Comparison of ENCODE assay signal across 10 cellular contexts in genomic region chr19:48683349-48683748, GRCh38. TPM values are rescaled to one million over a fixed set of nuclear protein-coding genes. Genes with fewer than 3 reads are reported as not detected.
DNase-seq lines count a peak whose midpoint lies in the region; ATAC-seq and TF ChIP-seq lines count a peak whose summit lies in the region.
"Had no signal": no experiment of that assay in that cellular context is flagged by ENCODE, and none has a peak within 500 bp of the region (broad histone marks: within the 10 kb centered on the region; RNA-seq: fewer than 3 reads in every experiment).

No MANE protein-coding gene starts in this region.

- H3K4me1 ChIP-seq in mammary epithelial cell (ENCODE audit: insufficient read depth, low read length), result no peaks in the 10 kb centered on the region
- H3K4me1 ChIP-seq in lower lobe of right lung, result no peaks in the 10 kb centered on the region
- H3K4me1 ChIP-seq in thyroid gland, result peaks cover 0 to 4% of the 10 kb centered on the region in 2 donors

- no TSS peak for BruUV-seq in mammary epithelial cell (replicated peaks; lab: Mats Ljungman, UMichigan)
- no TSS peak for BruUV-seq in MCF 10A (replicated peaks; lab: Mats Ljungman, UMichigan)

- CTCF ChIA-PET in mammary epithelial cell (lab: Charles Lee; ENCODE audit: low non-redundant PET) (no interaction called here), MCF 10A (lab: Yijun Ruan, JAX) (interaction anchor here (0.5 to 0.6 kb wide), 2 partner anchors 31 to 170 kb away, joined by 3 to 4 read pairs; no protein-coding TSS in a partner anchor)

- H3K27ac ChIP-seq in mammary epithelial cell (ENCODE audit: insufficient read depth, low read depth, low read length), result no peak overlapping the region
- H3K27ac ChIP-seq in lower lobe of right lung, result no peak overlapping the region
- H3K27ac ChIP-seq in thyroid gland, result no peak overlapping the region

- no peaks in the 10 kb centered on the region for H3K9me3 Mint-ChIP-seq in MCF 10A (ENCODE audit: unreplicated experiment)
- no peaks in the 10 kb centered on the region for H3K9me3 Mint-ChIP-seq in brain
- H3K9me3 Mint-ChIP-seq: stimulated activated naive CD8-positive, alpha-beta T cell treated with anti-CD3 and anti-CD28 coated beads, Interleukin-15, Interleukin-2, amounts not matched to agents 100 ng/mL and 50 ng/mL, for 24 hours had no signal

- peaks cover 6% of the 10 kb centered on the region for H3K4me1 Mint-ChIP-seq in MCF 10A (ENCODE audit: insufficient read depth, unreplicated experiment)
- peaks cover 29% of the 10 kb centered on the region for H3K4me1 Mint-ChIP-seq in brain

- H3K27me3 Mint-ChIP-seq in MCF 10A (ENCODE audit: insufficient read depth, unreplicated experiment) (no peaks in the 10 kb centered on the region), brain (peaks cover 3% of the 10 kb centered on the region)
- H3K27me3 Mint-ChIP-seq: stimulated activated naive CD8-positive, alpha-beta T cell treated with anti-CD3 and anti-CD28 coated beads, Interleukin-15, Interleukin-2, amounts not matched to agents 100 ng/mL and 50 ng/mL, for 24 hours had no signal

- ATAC-seq in lower lobe of right lung (peak; percentile 55 to 68), GM18867 (IDR thresholded peaks at IDR 0.05; ENCODE audit: unreplicated experiment) (no peak)

- H3K27ac Mint-ChIP-seq in MCF 10A (ENCODE audit: low read depth, unreplicated experiment) (no peak overlapping the region), brain (peak overlapping the region in 3 of 5 experiments; percentile 73 to 78 (median 73))
- H3K27ac Mint-ChIP-seq: stimulated activated naive CD8-positive, alpha-beta T cell treated with anti-CD3 and anti-CD28 coated beads, Interleukin-15, Interleukin-2, amounts not matched to agents 100 ng/mL and 50 ng/mL, for 24 hours had no signal

- H3K27me3 ChIP-seq in mammary epithelial cell (ENCODE audit: insufficient read depth, low read length) (no peaks in the 10 kb centered on the region), lower lobe of right lung (ENCODE audit: low read depth) (no peaks in the 10 kb centered on the region), thyroid gland (no peaks in the 10 kb centered on the region), MG63 (no peaks in the 10 kb centered on the region)

- H2AFZ ChIP-seq in mammary epithelial cell (ENCODE audit: low read depth, low read length), result peak overlapping the region; percentile 62

- no peak for TF ChIP-seq POLR2A in thyroid gland (IDR thresholded peaks at IDR 0.05)

- H3K9me3 ChIP-seq in mammary epithelial cell (replicated peaks; ENCODE audit: insufficient read depth, low read length), result no peaks in the 10 kb centered on the region
- no peaks in the 10 kb centered on the region for H3K9me3 ChIP-seq in lower lobe of right lung
- no peaks in the 10 kb centered on the region for H3K9me3 ChIP-seq in thyroid gland
- no peaks in the 10 kb centered on the region for H3K9me3 ChIP-seq in MG63

- dilution Hi-C loops in mammary epithelial cell (cut with HindIII; ENCODE audit: low sequenced_read_pairs), result loop anchor here (5.0 kb wide), 2 partner anchors 39 to 84 kb away; no protein-coding TSS in a partner anchor

- no peaks in the 10 kb centered on the region for H3K79me2 ChIP-seq in mammary epithelial cell (ENCODE audit: insufficient read depth, low read length)

- intact Hi-C loops in mammary epithelial cell (cut with micrococcal nuclease) (no loop called here), MCF 10A (cut with micrococcal nuclease) (no loop called here), lower lobe of right lung (cut with DNase I) (no loop called here), thyroid gland (cut with DNase I) (no loop called here)

- H3K4me3 ChIP-seq in mammary epithelial cell (replicated peaks in 1 of 3; ENCODE audit: insufficient read depth in 1 of 3, low read depth in 2 of 3, low read length in 3 of 3) (no peak overlapping the region), lower lobe of right lung (peak overlapping the region; percentile 32), thyroid gland (replicated peaks in 1 of 3) (no peak overlapping the region), MG63 (no peak overlapping the region)

- in situ Hi-C loops in mammary epithelial cell (cut with MboI; ENCODE audit: low sequenced_read_pairs in 2 of 2), result no loop called here

- DNase-seq in mammary epithelial cell (no peak), MCF 10A (ENCODE audit: unreplicated experiment) (no peak), lower lobe of right lung (peak; percentile 73), thyroid gland (peak; percentile 71 to 75), MG63 (no peak)
- no peak for DNase-seq in activated effector memory CD4-positive, alpha-beta T cell treated with anti-CD3 and anti-CD28 coated beads, Interleukin-2, amount 50 U/mL, for 16 hours
- DNase-seq: SHP77 treated with DMSO at 0.1 percent for 48 hours had no signal

- no peak overlapping the region for H3K9ac ChIP-seq in mammary epithelial cell (ENCODE audit: insufficient read depth, low read length)

- no peak for TF ChIP-seq CTCF in mammary epithelial cell (conservative IDR thresholded peaks at IDR 0.05 in 1 of 2, IDR thresholded peaks at IDR 0.05 in 1 of 2; ENCODE audit: extremely low read depth in 1 of 2, insufficient read depth in 1 of 2, low read depth in 1 of 2, low read length in 2 of 2)
- TF ChIP-seq CTCF in MCF 10A (IDR thresholded peaks at IDR 0.05; ENCODE audit: unreplicated experiment), result no peak
- no peak for TF ChIP-seq CTCF in brain (conservative IDR thresholded peaks at IDR 0.05)
- TF ChIP-seq CTCF in lower lobe of right lung (IDR thresholded peaks at IDR 0.05), result no peak
- TF ChIP-seq CTCF in thyroid gland (IDR thresholded peaks at IDR 0.05), result no peak

- POLR2A ChIA-PET in MCF 10A (lab: Yijun Ruan, JAX), result interaction anchor here (1.0 kb wide), 1 partner anchor 12 kb away, joined by 3 read pairs; the partner anchor contains the start of gene FUT2

- H3K36me3 Mint-ChIP-seq in MCF 10A (ENCODE audit: insufficient read depth, unreplicated experiment) (no peaks in the 10 kb centered on the region), brain (no peaks in the 10 kb centered on the region)

- WGBS in mammary epithelial cell (ENCODE audit: low coverage, missing lambda C conversion rate), result 11% methylated on average over 11 of the region's 11 CpGs
- WGBS in thyroid gland, 2 donors, result 37 to 47% methylated on average over 11 of the region's 11 CpGs

- H4K20me1 ChIP-seq in mammary epithelial cell (ENCODE audit: insufficient read depth, low read length), result no peaks in the 10 kb centered on the region

- H3K4me3 Mint-ChIP-seq in MCF 10A (ENCODE audit: unreplicated experiment), result no peak overlapping the region
- no peak overlapping the region for H3K4me3 Mint-ChIP-seq in brain
- H3K4me3 Mint-ChIP-seq: stimulated activated naive CD8-positive, alpha-beta T cell treated with anti-CD3 and anti-CD28 coated beads, Interleukin-15, Interleukin-2, amounts not matched to agents 100 ng/mL and 50 ng/mL, for 24 hours had no signal

- H3K36me3 ChIP-seq in mammary epithelial cell (ENCODE audit: insufficient read depth, low read length), result no peaks in the 10 kb centered on the region
- no peaks in the 10 kb centered on the region for H3K36me3 ChIP-seq in lower lobe of right lung
- no peaks in the 10 kb centered on the region for H3K36me3 ChIP-seq in thyroid gland
- H3K36me3 ChIP-seq in MG63, result no peaks in the 10 kb centered on the region

- no peak overlapping the region for H3K4me2 ChIP-seq in mammary epithelial cell (ENCODE audit: insufficient read depth, low read depth, low read length)

RNA-seq across cellular contexts. Expression of gene NTN5, which starts 10.5 kb away (rescaled TPM):
- total RNA-seq in mammary epithelial cell, result under 1 TPM; 0.16 to 0.33 TPM
- polyA plus RNA-seq in mammary epithelial cell, result 0.03 TPM
- polyA minus RNA-seq in mammary epithelial cell, result not detected
- 0.17 TPM in 1 of 2 replicates, not detected in the other for total RNA-seq in MCF 10A (2022)
- 0.78 TPM for polyA plus RNA-seq in brain (ENCODE audit: insufficient read depth, low read depth, low replicate concordance)
- 0.24 TPM for total RNA-seq in lower lobe of right lung
- 1 to 10 TPM in 1 of 4 donors, under 1 TPM in 2, not detected in 1; 0.45 to 1.2 (median 0.78) TPM for total RNA-seq in thyroid gland
- not detected in 2 replicates for total RNA-seq in MG63 (2014; rRNA removed; shearing (Covaris generic); ENCODE audit: low replicate concordance)

RNA-seq across cellular contexts. Expression of gene FUT2, which starts 12.4 kb away (rescaled TPM):
- total RNA-seq in mammary epithelial cell, result under 1 TPM in 1 of 2 donors, not detected in 1; 0.33 TPM
- 0.06 TPM for polyA plus RNA-seq in mammary epithelial cell
- polyA minus RNA-seq in mammary epithelial cell, result not detected
- total RNA-seq in MCF 10A (2022), result not detected in 2 replicates
- 3.1 TPM for polyA plus RNA-seq in brain (ENCODE audit: insufficient read depth, low read depth, low replicate concordance)
- 1.2 TPM for total RNA-seq in lower lobe of right lung
- 1 to 10 TPM in 1 of 4 donors, under 1 TPM in 1, not detected in 2; 0.27 to 1.3 TPM for total RNA-seq in thyroid gland
- total RNA-seq in MG63 (2014; rRNA removed; shearing (Covaris generic); ENCODE audit: low replicate concordance), result not detected in 2 replicates

RNA-seq across cellular contexts. Expression of gene MAMSTR, which starts 36.2 kb away (rescaled TPM):
- total RNA-seq in mammary epithelial cell, result 1 to 10 TPM in 1 of 2 donors, under 1 TPM in 1; 0.50 to 1.2 TPM
- polyA plus RNA-seq in mammary epithelial cell, result 0.32 TPM
- polyA minus RNA-seq in mammary epithelial cell, result not detected
- total RNA-seq in MCF 10A (2022), result 0.22 and 0.65 TPM in 2 replicates
- polyA plus RNA-seq in brain (ENCODE audit: insufficient read depth, low read depth, low replicate concordance), result 3.6 TPM
- total RNA-seq in lower lobe of right lung, result 1.5 TPM
- under 1 TPM in 3 of 4 donors, not detected in 1; 0.29 to 0.67 (median 0.54) TPM for total RNA-seq in thyroid gland
- total RNA-seq in MG63 (2014; rRNA removed; shearing (Covaris generic); ENCODE audit: low replicate concordance), result 0.79 TPM in 1 of 2 replicates, not detected in the other

RNA-seq across cellular contexts. Expression of gene CA11, which starts 37.4 kb away (rescaled TPM):
- total RNA-seq in mammary epithelial cell (1 to 10 TPM; 3.0 to 3.5 TPM), MCF 10A (2022) (2.6 and 2.9 TPM in 2 replicates), lower lobe of right lung (7.8 TPM), thyroid gland (10 to 100 TPM in 1 of 4 donors, 1 to 10 TPM in 3; 4.6 to 13.4 (median 6.3) TPM)
- polyA plus RNA-seq in mammary epithelial cell (1.3 TPM), brain (ENCODE audit: insufficient read depth, low read depth, low replicate concordance) (189 TPM)
- polyA minus RNA-seq in mammary epithelial cell, result not detected
- total RNA-seq in MG63 (2014; rRNA removed; shearing (Covaris generic); ENCODE audit: low replicate concordance), result 1.3 TPM in 1 of 2 replicates, not detected in the other

RNA-seq across cellular contexts. Expression of gene DBP, which starts 46.2 kb away (rescaled TPM):
- total RNA-seq in mammary epithelial cell, result 1 to 10 TPM in 1 of 2 donors, under 1 TPM in 1; 0.73 to 2.2 TPM
- 0.69 TPM for polyA plus RNA-seq in mammary epithelial cell
- polyA minus RNA-seq in mammary epithelial cell, result not detected
- total RNA-seq in MCF 10A (2022), result 0.25 and 0.56 TPM in 2 replicates
- 53.2 TPM for polyA plus RNA-seq in brain (ENCODE audit: insufficient read depth, low read depth, low replicate concordance)
- 17.7 TPM for total RNA-seq in lower lobe of right lung
- total RNA-seq in thyroid gland, result 10 to 100 TPM; 18.9 to 32.8 (median 25.1) TPM
- total RNA-seq in MG63 (2014; rRNA removed; shearing (Covaris generic); ENCODE audit: low replicate concordance), result 9.3 and 14.5 TPM in 2 replicates

Comparison
In these comparisons a context has a peak if more than half of its experiments do, and no peak if none do; other contexts are left out.
1. DNase-seq: peak in lower lobe of right lung (single experiment) and thyroid gland (2 of 2); none in mammary epithelial cell (single experiment), MCF 10A (single experiment), MG63 (single experiment) and activated effector memory CD4-positive, alpha-beta T cell treated with anti-CD3 and anti-CD28 coated beads, Interleukin-2, amount 50 U/mL, for 16 hours (single experiment).